ENCODE assay signal across 1 cellular context in genomic region chr6:36432151-36432633, GRCh38.
TF ChIP-seq lines count a peak whose summit lies in the region.

No MANE protein-coding gene starts in this region.

TF ChIP-seq in SK-N-SH, 30 proteins besides CTCF, POLR2A, EP300 and RAD21:
- TF ChIP-seq MEF2A (IDR thresholded peaks at IDR 0.05; ENCODE audit: borderline replicate concordance, low read depth), result peak; percentile 71
- peak; percentile 59; the same call in 1 of the 2 replicates for TF ChIP-seq RXRA (IDR thresholded peaks at IDR 0.05; ENCODE audit: borderline replicate concordance, low read depth)
- TF ChIP-seq USF2 (IDR thresholded peaks at IDR 0.05; ENCODE audit: borderline replicate concordance, low read depth, low read length), result no peak
- TF ChIP-seq NRF1 (IDR thresholded peaks at IDR 0.05; ENCODE audit: low read depth, low read length), result no peak
- TF ChIP-seq JUND (IDR thresholded peaks at IDR 0.05), result peak; percentile 28; the same call in 1 of the 2 replicates
- no peak for TF ChIP-seq ZBTB33 (IDR thresholded peaks at IDR 0.05; ENCODE audit: borderline replicate concordance, low read depth)
- peak; percentile 30; the same call in 1 of the 2 replicates for TF ChIP-seq PBX3 (IDR thresholded peaks at IDR 0.05)
- TF ChIP-seq FOSL2 (IDR thresholded peaks at IDR 0.05; ENCODE audit: borderline replicate concordance, low read depth), result peak; percentile 31; the same call in 1 of the 2 replicates
- peak; percentile 37; the same call in 1 of the 2 replicates for TF ChIP-seq TCF12 (IDR thresholded peaks at IDR 0.05)
- no peak for TF ChIP-seq IRF3 (IDR thresholded peaks at IDR 0.05; ENCODE audit: low read depth, low read length)
- TF ChIP-seq TAF1 (IDR thresholded peaks at IDR 0.05; ENCODE audit: borderline replicate concordance, low read depth, low read length), result no peak
